Comparison of ENCODE assay signal across 9 cellular contexts in genomic region chr17:77470800-77471733, GRCh38.
DNase-seq lines count a peak whose midpoint lies in the region; ATAC-seq and TF ChIP-seq lines count a peak whose summit lies in the region.
"Had no signal": no experiment of that assay in that cellular context is flagged by ENCODE, and none has a peak within 500 bp of the region (broad histone marks: within the 10 kb centered on the region; RNA-seq: fewer than 3 reads in every experiment).

No MANE protein-coding gene starts in this region.

- BruUV-seq in Calu3 (replicated peaks; lab: Mats Ljungman, UMichigan): no TSS peak

- H3K27ac ChIP-seq in Peyer's patch: peak overlapping the region in 3 of 4 donors; percentile 62 to 78 (median 64)

- H3K4me3 ChIP-seq in Peyer's patch (no peak overlapping the region), neuron (ENCODE audit: low read length) (peak overlapping the region; percentile 22)
- H3K4me3 ChIP-seq: HAP-1 had no signal

- no peak overlapping the region for H2AFZ ChIP-seq in neuron (ENCODE audit: low read depth, low read length)

- no peak for TF ChIP-seq POLR2A in Peyer's patch (IDR thresholded peaks at IDR 0.05)
- TF ChIP-seq POLR2A in erythroblast (IDR thresholded peaks at IDR 0.05; ENCODE audit: low read length): no peak

- peaks cover 81% of the 10 kb centered on the region for H3K4me1 Mint-ChIP-seq in Calu3 (ENCODE audit: low read depth, unreplicated experiment)

- ATAC-seq in HG03442 (IDR thresholded peaks at IDR 0.05; ENCODE audit: unreplicated experiment): no peak

- TF ChIP-seq CTCF in Calu3 (IDR thresholded peaks at IDR 0.05; ENCODE audit: unreplicated experiment) (no peak), Peyer's patch (IDR thresholded peaks at IDR 0.05) (no peak)

- H3K9me3 Mint-ChIP-seq in Calu3 (ENCODE audit: low read depth, unreplicated experiment): no peaks in the 10 kb centered on the region

- H3K4me1 ChIP-seq in Peyer's patch: peaks cover under 1 to 81% (median 69%) of the 10 kb centered on the region in 4 donors
- peaks cover 48% of the 10 kb centered on the region for H3K4me1 ChIP-seq in neuron (ENCODE audit: insufficient read depth, low read length)

- CTCF ChIA-PET in Calu3 (lab: Charles Lee): interaction anchor here (1.1 kb wide), 1 partner anchor 19 kb away, joined by 3 read pairs; no protein-coding TSS in a partner anchor

- no peak overlapping the region for H3K4me3 Mint-ChIP-seq in Calu3 (ENCODE audit: low read depth, unreplicated experiment)

- H3K27me3 ChIP-seq in Peyer's patch: no peaks in the 10 kb centered on the region
- no peaks in the 10 kb centered on the region for H3K27me3 ChIP-seq in neuron (ENCODE audit: insufficient read depth, low read length)

- H3K27ac Mint-ChIP-seq in Calu3 (ENCODE audit: unreplicated experiment): peak overlapping the region; percentile 92

- H3K36me3 ChIP-seq in Peyer's patch (peaks cover 0 to 8% (median 0%) of the 10 kb centered on the region in 3 donors), neuron (ENCODE audit: insufficient read depth, low read length) (peaks cover 4% of the 10 kb centered on the region)
- H3K36me3 ChIP-seq: HAP-1 had no signal

- H3K27me3 Mint-ChIP-seq in Calu3 (ENCODE audit: unreplicated experiment): no peaks in the 10 kb centered on the region

- no peaks in the 10 kb centered on the region for H3K9me3 ChIP-seq in Peyer's patch
- no peaks in the 10 kb centered on the region for H3K9me3 ChIP-seq in neuron (ENCODE audit: low read length)
- H3K9me3 ChIP-seq: HAP-1 had no signal

- peaks cover 73% of the 10 kb centered on the region for H3K36me3 Mint-ChIP-seq in Calu3 (ENCODE audit: insufficient read depth, unreplicated experiment)

- DNase-seq in Calu3: peak; percentile 59
- no peak for DNase-seq in Peyer's patch
- DNase-seq in erythroblast (lab: John Stamatoyannopoulos, UW): peak; percentile 61 to 72
- DNase-seq in HuH-7.5 (ENCODE audit: low spot score): no peak
- DNase-seq in stimulated activated CD8-positive, alpha-beta memory T cell treated with anti-CD3 and anti-CD28 coated beads, Interleukin-4, amount 100 ng/mL, for 48 hours: no peak
- no peak for DNase-seq in central memory CD4-positive, alpha-beta T cell

- intact Hi-C loops in Calu3 (cut with micrococcal nuclease; ENCODE audit: unreplicated experiment): no loop called here

Comparison
In these comparisons a context has a peak if more than half of its experiments do, and no peak if none do; other contexts are left out.
1. DNase-seq: peak in Calu3 (single experiment) and erythroblast (2 of 2); none in Peyer's patch (0 of 3), HuH-7.5 (single experiment), stimulated activated CD8-positive, alpha-beta memory T cell treated with anti-CD3 and anti-CD28 coated beads, Interleukin-4, amount 100 ng/mL, for 48 hours (single experiment) and central memory CD4-positive, alpha-beta T cell (single experiment).